16 cellular contexts compared by ENCODE assay signal in genomic region chr2:102357975-102358374, GRCh38. TPM values are rescaled to one million over a fixed set of nuclear protein-coding genes. Genes with fewer than 3 reads are reported as not detected.
DNase-seq lines count a peak whose midpoint lies in the region; ATAC-seq, FAIRE-seq and TF ChIP-seq lines count a peak whose summit lies in the region.
"Had no signal": no experiment of that assay in that cellular context is flagged by ENCODE, and none has a peak within 500 bp of the region (broad histone marks: within the 10 kb centered on the region; RNA-seq: fewer than 3 reads in every experiment).

No MANE protein-coding gene starts in this region.

- H3K4me3 Mint-ChIP-seq in activated CD4-positive, alpha-beta T cell treated with anti-CD3 and anti-CD28 coated beads for 36 hours: peak overlapping the region; percentile 100
- peak overlapping the region; percentile 98 for H3K4me3 Mint-ChIP-seq in activated CD4-positive, alpha-beta memory T cell treated with anti-CD3 and anti-CD28 coated beads, Interleukin-2, amount 10 ng/mL, durations not matched to agents 7 days and 5 days

- POLR2A ChIA-PET in activated CD4-positive, alpha-beta T cell treated with anti-CD3 and anti-CD28 coated beads for 36 hours (lab: Charles Lee): interaction anchor here (0.7 kb wide), 1 partner anchor 217 kb away, joined by 6 read pairs; no protein-coding TSS in a partner anchor
- POLR2A ChIA-PET in activated CD4-positive, alpha-beta memory T cell treated with anti-CD3 and anti-CD28 coated beads, Interleukin-2, amount 10 ng/mL, durations not matched to agents 7 days and 5 days (lab: Charles Lee): interaction anchor here (0.8 to 2.3 kb wide), 3 partner anchors 59 to 85 kb away, joined by 3 to 11 read pairs (median 4); partner anchors contain the start of gene IL18RAP

- H3K27me3 ChIP-seq in spleen (replicated peaks in 1 of 7): peaks cover 0 to 5% (median 0%) of the 10 kb centered on the region in 7 donors
- no peaks in the 10 kb centered on the region for H3K27me3 ChIP-seq in small intestine (ENCODE audit: control insufficient read depth in 2 of 2, insufficient read depth in 2 of 2, low read length in 2 of 2)

- no peaks in the 10 kb centered on the region for H3K27me3 Mint-ChIP-seq in activated CD4-positive, alpha-beta T cell treated with anti-CD3 and anti-CD28 coated beads for 36 hours
- no peaks in the 10 kb centered on the region for H3K27me3 Mint-ChIP-seq in activated CD4-positive, alpha-beta memory T cell treated with anti-CD3 and anti-CD28 coated beads, Interleukin-2, amount 10 ng/mL, durations not matched to agents 7 days and 5 days
- H3K27me3 Mint-ChIP-seq: naive thymus-derived CD8-positive, alpha-beta T cell had no signal

- no peaks in the 10 kb centered on the region for H3K9me3 ChIP-seq in spleen
- no peaks in the 10 kb centered on the region for H3K9me3 ChIP-seq in small intestine (ENCODE audit: control insufficient read depth, low read depth)
- H3K9me3 ChIP-seq: HAP-1 had no signal

- H3K4me1 ChIP-seq in spleen: peaks cover 3 to 57% (median 33%) of the 10 kb centered on the region in 6 donors
- peaks cover 3% of the 10 kb centered on the region in 2 donors for H3K4me1 ChIP-seq in small intestine (ENCODE audit: control insufficient read depth in 2 of 2, insufficient read depth in 1 of 2, low read depth in 1 of 2, low read length in 1 of 2)
- H3K4me1 ChIP-seq: HAP-1 had no signal

- no peaks in the 10 kb centered on the region for H3K9me3 Mint-ChIP-seq in activated CD4-positive, alpha-beta T cell treated with anti-CD3 and anti-CD28 coated beads for 36 hours (ENCODE audit: low read depth)
- no peaks in the 10 kb centered on the region for H3K9me3 Mint-ChIP-seq in activated CD4-positive, alpha-beta memory T cell treated with anti-CD3 and anti-CD28 coated beads, Interleukin-2, amount 10 ng/mL, durations not matched to agents 7 days and 5 days
- H3K9me3 Mint-ChIP-seq: naive thymus-derived CD8-positive, alpha-beta T cell had no signal

- peaks cover 53% of the 10 kb centered on the region for H3K4me1 Mint-ChIP-seq in activated CD4-positive, alpha-beta T cell treated with anti-CD3 and anti-CD28 coated beads for 36 hours
- peaks cover 54% of the 10 kb centered on the region for H3K4me1 Mint-ChIP-seq in activated CD4-positive, alpha-beta memory T cell treated with anti-CD3 and anti-CD28 coated beads, Interleukin-2, amount 10 ng/mL, durations not matched to agents 7 days and 5 days

- peak overlapping the region in 5 of 8 donors; percentile 26 to 96 (median 95) for H3K27ac ChIP-seq in spleen
- H3K27ac ChIP-seq in small intestine (ENCODE audit: low read depth in 1 of 2, low read length in 1 of 2): peak overlapping the region in 1 of 2 donors; percentile 62

- H3K4me3 ChIP-seq in spleen (peak overlapping the region in 4 of 8 donors; percentile 65 to 97 (median 70)), small intestine (ENCODE audit: low read depth in 1 of 2, low read length in 2 of 2) (no peak overlapping the region)
- H3K4me3 ChIP-seq: HAP-1 had no signal

- FAIRE-seq in small intestine (lab: Jason Lieb, UNC): no peak
- FAIRE-seq: A204.1 had no signal

- TF ChIP-seq CTCF in spleen (IDR thresholded peaks at IDR 0.05 in 8 of 11, conservative IDR thresholded peaks at IDR 0.05 in 3 of 11): no peak

- no peak for TF ChIP-seq POLR2A in spleen (IDR thresholded peaks at IDR 0.05)

- WGBS in spleen, 5 donors: 5 to 27% (median 20%) methylated on average over 1 of the region's 1 CpG
- WGBS in small intestine, 3 donors: 34 to 44% (median 43%) methylated on average over 1 of the region's 1 CpG

- CTCF ChIA-PET in activated CD4-positive, alpha-beta T cell treated with anti-CD3 and anti-CD28 coated beads for 36 hours (lab: Charles Lee): interaction anchor here (0.6 to 2.9 kb wide), 11 partner anchors 10 to 1049 kb away, joined by 3 to 13 read pairs (median 3); partner anchors contain the start of gene RNF149
- CTCF ChIA-PET in activated CD4-positive, alpha-beta memory T cell treated with anti-CD3 and anti-CD28 coated beads, Interleukin-2, amount 10 ng/mL, durations not matched to agents 7 days and 5 days (lab: Charles Lee): interaction anchor here (0.7 to 3.6 kb wide), 8 partner anchors 9 to 352 kb away, joined by 3 to 15 read pairs (median 6); no protein-coding TSS in a partner anchor

- ATAC-seq in activated CD4-positive, alpha-beta T cell treated with anti-CD3 and anti-CD28 coated beads for 36 hours: no peak
- ATAC-seq in HG03565 (IDR thresholded peaks at IDR 0.05; ENCODE audit: unreplicated experiment): peak; percentile 35
- ATAC-seq: naive thymus-derived CD8-positive, alpha-beta T cell; SK-N-SH treated with all-trans-retinoic acid at 6 μM for 48 hours had no signal

- peak overlapping the region; percentile 38 for H3K27ac Mint-ChIP-seq in activated CD4-positive, alpha-beta T cell treated with anti-CD3 and anti-CD28 coated beads for 36 hours
- peak overlapping the region; percentile 45 for H3K27ac Mint-ChIP-seq in activated CD4-positive, alpha-beta memory T cell treated with anti-CD3 and anti-CD28 coated beads, Interleukin-2, amount 10 ng/mL, durations not matched to agents 7 days and 5 days

- H3K36me3 ChIP-seq in spleen: peaks cover 0 to 15% (median 0%) of the 10 kb centered on the region in 6 donors
- H3K36me3 ChIP-seq in small intestine (ENCODE audit: control insufficient read depth in 2 of 2, insufficient read depth in 2 of 2, low read length in 2 of 2): no peaks in the 10 kb centered on the region
- H3K36me3 ChIP-seq: HAP-1 had no signal

- intact Hi-C loops in activated CD4-positive, alpha-beta T cell treated with anti-CD3 and anti-CD28 coated beads for 36 hours (cut with DNase I, micrococcal nuclease): loop anchor here (2.0 to 10.0 kb wide), 7 partner anchors 53 to 653 kb away; partner anchors contain the start of gene IL1RL2 (in 1 of the 2)
- intact Hi-C loops in spleen (cut with DNase I; ENCODE audit: low total_unique reads): loop anchor here (10.0 kb wide), 1 partner anchor 103 kb away; no protein-coding TSS in a partner anchor

- peaks cover 35% of the 10 kb centered on the region for H3K36me3 Mint-ChIP-seq in activated CD4-positive, alpha-beta T cell treated with anti-CD3 and anti-CD28 coated beads for 36 hours (ENCODE audit: low read depth)
- H3K36me3 Mint-ChIP-seq in activated CD4-positive, alpha-beta memory T cell treated with anti-CD3 and anti-CD28 coated beads, Interleukin-2, amount 10 ng/mL, durations not matched to agents 7 days and 5 days (ENCODE audit: low read depth): peaks cover 36% of the 10 kb centered on the region

- no peak for DNase-seq in activated CD4-positive, alpha-beta T cell treated with anti-CD3 and anti-CD28 coated beads for 36 hours
- DNase-seq in activated CD4-positive, alpha-beta T cell treated with anti-CD3 and anti-CD28 coated beads, Interleukin-2, amount 50 U/mL, for 48 hours: no peak
- DNase-seq in activated CD4-positive, alpha-beta memory T cell treated with anti-CD3 and anti-CD28 coated beads, Interleukin-2, amount 10 ng/mL, durations not matched to agents 7 days and 5 days: no peak
- DNase-seq in spleen (no peak), NCI-H1092 treated with DMSO at 0.1 percent for 48 hours (lab: John Stamatoyannopoulos, UW) (no peak), small intestine (no peak)
- DNase-seq in activated CD4-positive, CD25-positive, alpha-beta regulatory T cell (lab: John Stamatoyannopoulos, UW): no peak
- DNase-seq: activated CD8-positive, alpha-beta memory T cell treated with anti-CD3 and anti-CD28 coated beads, Interleukin-2, amount 50 U/mL, for 4 hours; caudate nucleus; DMS53; naive thymus-derived CD8-positive, alpha-beta T cell; NCI-H446 had no signal

RNA-seq across cellular contexts. Expression of gene IL18R1, which starts 2.4 kb away (rescaled TPM):
- 10 to 100 TPM; 22.4 to 23.4 TPM for total RNA-seq in activated CD4-positive, alpha-beta T cell treated with anti-CD3 and anti-CD28 coated beads for 36 hours
- 10 to 100 TPM; 22.8 to 24.0 TPM for total RNA-seq in activated CD4-positive, alpha-beta memory T cell treated with anti-CD3 and anti-CD28 coated beads, Interleukin-2, amount 10 ng/mL, durations not matched to agents 7 days and 5 days
- 10 to 100 TPM; 15.7 to 97.6 (median 26.3) TPM for total RNA-seq in spleen
- polyA plus RNA-seq in spleen: 1 to 10 TPM; 2.2 to 4.8 (median 3.6) TPM
- 1 to 10 TPM; 2.2 to 5.2 (median 3.8) TPM for polyA plus RNA-seq in small intestine

RNA-seq across cellular contexts. Expression of gene IL1RL1, which starts 46.6 kb away (rescaled TPM):
- total RNA-seq in activated CD4-positive, alpha-beta T cell treated with anti-CD3 and anti-CD28 coated beads for 36 hours: under 1 TPM; 0.26 to 0.27 TPM
- under 1 TPM; 0.58 to 0.71 TPM for total RNA-seq in activated CD4-positive, alpha-beta memory T cell treated with anti-CD3 and anti-CD28 coated beads, Interleukin-2, amount 10 ng/mL, durations not matched to agents 7 days and 5 days
- total RNA-seq in spleen: 10 to 100 TPM in 1 of 7 donors, 1 to 10 TPM in 5, under 1 TPM in 1; 0.57 to 19.6 (median 2.2) TPM
- under 1 TPM; 0.11 to 0.56 (median 0.16) TPM for polyA plus RNA-seq in spleen
- 10 to 100 TPM in 1 of 3 donors, 1 to 10 TPM in 2; 1.4 to 14.6 (median 3.4) TPM for polyA plus RNA-seq in small intestine
- total RNA-seq: naive thymus-derived CD8-positive, alpha-beta T cell had no signal
- polyA plus RNA-seq: naive thymus-derived CD8-positive, alpha-beta T cell had no signal
